In the genomic region with DNA sequence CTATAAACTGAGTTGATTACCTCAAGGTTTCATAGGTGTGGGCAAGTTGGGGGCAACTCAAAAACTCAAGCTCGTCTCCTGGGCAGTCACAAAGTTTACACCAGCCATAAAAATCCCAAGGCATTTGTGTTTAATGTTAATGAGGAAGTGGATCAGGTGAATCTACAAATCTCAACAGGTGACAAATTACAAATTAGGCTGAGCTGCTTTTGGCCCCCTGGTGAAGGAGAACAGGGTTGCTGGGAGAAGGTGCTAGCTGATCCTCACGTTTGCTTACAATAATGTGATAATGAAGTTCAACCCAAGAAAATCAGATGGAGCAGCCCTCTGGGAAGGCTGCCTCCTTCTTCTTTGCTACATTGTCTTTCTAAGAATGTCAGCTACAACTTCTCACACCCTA, we compare ENCODE assay signal across 27 cellular contexts.
"Had no signal": no experiment of that assay in that cellular context is flagged by ENCODE, and none has a peak within 500 bp of the region (broad histone marks: within the 10 kb centered on the region; RNA-seq: fewer than 3 reads in every experiment).

No MANE protein-coding gene starts in this region.

- H3K4me1 ChIP-seq: SJCRH30 had no signal

- H3K36me3 ChIP-seq: brain microvascular endothelial cell, SJCRH30 had no signal

- H3K4me1 Mint-ChIP-seq: activated naive CD4-positive, alpha-beta T cell treated with anti-CD3 and anti-CD28 coated beads, Interleukin-2, amount 10 ng/mL, durations not matched to agents 7 days and 5 days; activated naive CD8-positive, alpha-beta T cell treated with anti-CD3 and anti-CD28 coated beads, Interleukin-2, amount 50 U/mL, for 24 hours had no signal

- H3K4me3 Mint-ChIP-seq: activated CD4-positive, alpha-beta memory T cell treated with anti-CD3 and anti-CD28 coated beads for 36 hours; activated naive CD4-positive, alpha-beta T cell treated with anti-CD3 and anti-CD28 coated beads, Interleukin-2, amount 10 ng/mL, durations not matched to agents 7 days and 5 days; activated naive CD8-positive, alpha-beta T cell; activated naive CD8-positive, alpha-beta T cell treated with anti-CD3 and anti-CD28 coated beads, Interleukin-2, amount 50 U/mL, for 24 hours; activated T-cell treated with anti-CD3 and anti-CD28 coated beads, Interleukin-2, amount 50 U/mL, for 4 hours; activated T-helper 1 cell treated with anti-CD3 and anti-CD28 coated beads, Interleukin-12 subunit alpha, Interleukin-12 subunit beta, Interleukin-2, Interleukin-4 antibody, amounts not matched to agents 30 ng/mL and 10 ng/mL and 1 ng/mL, durations not matched to agents 14 hours and 24 hours and 36 hours; T-helper 1 cell treated with Interleukin-12 subunit alpha and Interleukin-12 subunit beta and Interleukin-4 antibody, amounts not matched to agents 30 μg/mL and 1 μg/mL, for 36 hours; T-helper 2 cell treated with Interferon-gamma antibody and Interleukin-4, amounts not matched to agents 5 μg/mL and 100 μg/mL, for 36 hours had no signal

- H3K36me3 Mint-ChIP-seq: activated CD4-positive, alpha-beta memory T cell treated with anti-CD3 and anti-CD28 coated beads for 36 hours; activated naive CD4-positive, alpha-beta T cell treated with anti-CD3 and anti-CD28 coated beads, Interleukin-2, amount 10 ng/mL, durations not matched to agents 7 days and 5 days; activated naive CD8-positive, alpha-beta T cell had no signal

- H3K27ac ChIP-seq: brain microvascular endothelial cell, PC-9, SJCRH30, SK-N-MC had no signal

- H3K27me3 ChIP-seq: brain microvascular endothelial cell, SJCRH30 had no signal

- H3K9me3 ChIP-seq: SJCRH30 had no signal

- H3K27me3 Mint-ChIP-seq: activated CD4-positive, alpha-beta memory T cell treated with anti-CD3 and anti-CD28 coated beads for 36 hours; activated naive CD8-positive, alpha-beta T cell; activated naive CD8-positive, alpha-beta T cell treated with anti-CD3 and anti-CD28 coated beads, Interleukin-2, amount 50 U/mL, for 24 hours had no signal

- H3K9me3 Mint-ChIP-seq: activated CD4-positive, alpha-beta memory T cell treated with anti-CD3 and anti-CD28 coated beads for 36 hours; activated naive CD4-positive, alpha-beta T cell treated with anti-CD3 and anti-CD28 coated beads, Interleukin-2, amount 10 ng/mL, durations not matched to agents 7 days and 5 days; activated naive CD8-positive, alpha-beta T cell treated with anti-CD3 and anti-CD28 coated beads, Interleukin-2, amount 50 U/mL, for 24 hours; activated T-cell treated with anti-CD3 and anti-CD28 coated beads, Interleukin-2, amount 50 U/mL, for 4 hours; activated T-helper 1 cell treated with anti-CD3 and anti-CD28 coated beads, Interleukin-12 subunit alpha, Interleukin-12 subunit beta, Interleukin-2, Interleukin-4 antibody, amounts not matched to agents 30 ng/mL and 10 ng/mL and 1 ng/mL, durations not matched to agents 14 hours and 24 hours and 36 hours; T-helper 1 cell treated with Interleukin-12 subunit alpha and Interleukin-12 subunit beta and Interleukin-4 antibody, amounts not matched to agents 30 μg/mL and 1 μg/mL, for 36 hours had no signal

- H3K27ac Mint-ChIP-seq: activated CD4-positive, alpha-beta memory T cell treated with anti-CD3 and anti-CD28 coated beads for 36 hours; activated naive CD4-positive, alpha-beta T cell treated with anti-CD3 and anti-CD28 coated beads, Interleukin-2, amount 10 ng/mL, durations not matched to agents 7 days and 5 days; activated naive CD8-positive, alpha-beta T cell; activated naive CD8-positive, alpha-beta T cell treated with anti-CD3 and anti-CD28 coated beads, Interleukin-2, amount 50 U/mL, for 24 hours; activated T-helper 1 cell treated with anti-CD3 and anti-CD28 coated beads, Interleukin-12 subunit alpha, Interleukin-12 subunit beta, Interleukin-2, Interleukin-4 antibody, amounts not matched to agents 30 ng/mL and 10 ng/mL and 1 ng/mL, durations not matched to agents 14 hours and 24 hours and 36 hours; T-helper 1 cell treated with Interleukin-12 subunit alpha and Interleukin-12 subunit beta and Interleukin-4 antibody, amounts not matched to agents 30 μg/mL and 1 μg/mL, for 36 hours; T-helper 2 cell treated with Interferon-gamma antibody and Interleukin-4, amounts not matched to agents 5 μg/mL and 100 μg/mL, for 36 hours had no signal

- H3K4me3 ChIP-seq: PC-9, SJCRH30, SK-N-MC had no signal

- ATAC-seq: activated naive CD8-positive, alpha-beta T cell treated with anti-CD3 and anti-CD28 coated beads, Interleukin-2, amount 50 U/mL, for 24 hours; activated T-cell treated with anti-CD3 and anti-CD28 coated beads, Interleukin-2, amount 50 U/mL, for 4 hours had no signal

- DNase-seq: activated CD4-positive, alpha-beta memory T cell treated with anti-CD3 and anti-CD28 coated beads for 36 hours; activated CD4-positive, alpha-beta T cell treated with anti-CD3 and anti-CD28 coated beads, Interleukin-2, amount 50 U/mL, for 1 hour; activated CD8-positive, alpha-beta memory T cell treated with anti-CD3 and anti-CD28 coated beads, Interleukin-2, amount 50 U/mL, for 4 hours; activated naive CD4-positive, alpha-beta T cell treated with anti-CD3 and anti-CD28 coated beads, Interleukin-2, amount 10 ng/mL, durations not matched to agents 7 days and 5 days; activated naive CD8-positive, alpha-beta T cell treated with anti-CD3 and anti-CD28 coated beads, Interleukin-2, amount 50 U/mL, for 24 hours; activated T-cell treated with anti-CD3 and anti-CD28 coated beads for 4 hours; activated T-cell treated with anti-CD3 and anti-CD28 coated beads, Interleukin-2, amount 50 U/mL, for 4 hours; anterior cingulate cortex; brain microvascular endothelial cell; central memory CD4-positive, alpha-beta T cell; Karpas-422; KBM-7; NCI-H1105; NCI-H1417 treated with DMSO at 0.1 percent for 48 hours; NCI-H1694 treated with DMSO at 0.1 percent for 48 hours; NCI-H2029; NCI-H345; NCI-H524 treated with DMSO at 0.1 percent for 48 hours; NCI-H748 treated with DMSO at 0.1 percent for 48 hours; PC-9; SHP77; SJCRH30 had no signal
